Comparison of ENCODE assay signal across 1 cellular context in the genomic region with DNA sequence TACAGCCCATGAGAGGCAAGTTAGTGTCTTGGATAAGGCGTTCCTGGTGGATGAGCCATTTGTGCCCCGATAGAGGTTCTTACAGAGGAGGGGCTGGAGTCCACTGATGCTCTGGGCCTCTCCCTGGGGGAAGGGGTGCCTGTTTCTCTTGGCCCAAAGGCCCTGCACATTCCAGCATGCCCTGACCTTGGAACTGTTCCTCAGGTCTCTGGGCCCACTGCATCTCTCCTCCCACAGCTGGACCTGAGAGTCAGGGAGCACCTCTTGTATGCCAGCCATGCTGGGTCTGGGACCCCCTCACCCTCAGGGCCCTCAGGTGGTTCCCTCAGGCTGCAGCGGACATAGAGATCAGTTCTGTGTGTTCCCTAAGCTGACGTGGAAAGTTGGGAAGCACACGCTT.
TF ChIP-seq lines count a peak whose summit lies in the region.

No MANE protein-coding gene starts in this region.

TF ChIP-seq in GM23338, 12 proteins besides CTCF, POLR2A, EP300 and RAD21 (continued from another document):
- TF ChIP-seq, protein P1, sequence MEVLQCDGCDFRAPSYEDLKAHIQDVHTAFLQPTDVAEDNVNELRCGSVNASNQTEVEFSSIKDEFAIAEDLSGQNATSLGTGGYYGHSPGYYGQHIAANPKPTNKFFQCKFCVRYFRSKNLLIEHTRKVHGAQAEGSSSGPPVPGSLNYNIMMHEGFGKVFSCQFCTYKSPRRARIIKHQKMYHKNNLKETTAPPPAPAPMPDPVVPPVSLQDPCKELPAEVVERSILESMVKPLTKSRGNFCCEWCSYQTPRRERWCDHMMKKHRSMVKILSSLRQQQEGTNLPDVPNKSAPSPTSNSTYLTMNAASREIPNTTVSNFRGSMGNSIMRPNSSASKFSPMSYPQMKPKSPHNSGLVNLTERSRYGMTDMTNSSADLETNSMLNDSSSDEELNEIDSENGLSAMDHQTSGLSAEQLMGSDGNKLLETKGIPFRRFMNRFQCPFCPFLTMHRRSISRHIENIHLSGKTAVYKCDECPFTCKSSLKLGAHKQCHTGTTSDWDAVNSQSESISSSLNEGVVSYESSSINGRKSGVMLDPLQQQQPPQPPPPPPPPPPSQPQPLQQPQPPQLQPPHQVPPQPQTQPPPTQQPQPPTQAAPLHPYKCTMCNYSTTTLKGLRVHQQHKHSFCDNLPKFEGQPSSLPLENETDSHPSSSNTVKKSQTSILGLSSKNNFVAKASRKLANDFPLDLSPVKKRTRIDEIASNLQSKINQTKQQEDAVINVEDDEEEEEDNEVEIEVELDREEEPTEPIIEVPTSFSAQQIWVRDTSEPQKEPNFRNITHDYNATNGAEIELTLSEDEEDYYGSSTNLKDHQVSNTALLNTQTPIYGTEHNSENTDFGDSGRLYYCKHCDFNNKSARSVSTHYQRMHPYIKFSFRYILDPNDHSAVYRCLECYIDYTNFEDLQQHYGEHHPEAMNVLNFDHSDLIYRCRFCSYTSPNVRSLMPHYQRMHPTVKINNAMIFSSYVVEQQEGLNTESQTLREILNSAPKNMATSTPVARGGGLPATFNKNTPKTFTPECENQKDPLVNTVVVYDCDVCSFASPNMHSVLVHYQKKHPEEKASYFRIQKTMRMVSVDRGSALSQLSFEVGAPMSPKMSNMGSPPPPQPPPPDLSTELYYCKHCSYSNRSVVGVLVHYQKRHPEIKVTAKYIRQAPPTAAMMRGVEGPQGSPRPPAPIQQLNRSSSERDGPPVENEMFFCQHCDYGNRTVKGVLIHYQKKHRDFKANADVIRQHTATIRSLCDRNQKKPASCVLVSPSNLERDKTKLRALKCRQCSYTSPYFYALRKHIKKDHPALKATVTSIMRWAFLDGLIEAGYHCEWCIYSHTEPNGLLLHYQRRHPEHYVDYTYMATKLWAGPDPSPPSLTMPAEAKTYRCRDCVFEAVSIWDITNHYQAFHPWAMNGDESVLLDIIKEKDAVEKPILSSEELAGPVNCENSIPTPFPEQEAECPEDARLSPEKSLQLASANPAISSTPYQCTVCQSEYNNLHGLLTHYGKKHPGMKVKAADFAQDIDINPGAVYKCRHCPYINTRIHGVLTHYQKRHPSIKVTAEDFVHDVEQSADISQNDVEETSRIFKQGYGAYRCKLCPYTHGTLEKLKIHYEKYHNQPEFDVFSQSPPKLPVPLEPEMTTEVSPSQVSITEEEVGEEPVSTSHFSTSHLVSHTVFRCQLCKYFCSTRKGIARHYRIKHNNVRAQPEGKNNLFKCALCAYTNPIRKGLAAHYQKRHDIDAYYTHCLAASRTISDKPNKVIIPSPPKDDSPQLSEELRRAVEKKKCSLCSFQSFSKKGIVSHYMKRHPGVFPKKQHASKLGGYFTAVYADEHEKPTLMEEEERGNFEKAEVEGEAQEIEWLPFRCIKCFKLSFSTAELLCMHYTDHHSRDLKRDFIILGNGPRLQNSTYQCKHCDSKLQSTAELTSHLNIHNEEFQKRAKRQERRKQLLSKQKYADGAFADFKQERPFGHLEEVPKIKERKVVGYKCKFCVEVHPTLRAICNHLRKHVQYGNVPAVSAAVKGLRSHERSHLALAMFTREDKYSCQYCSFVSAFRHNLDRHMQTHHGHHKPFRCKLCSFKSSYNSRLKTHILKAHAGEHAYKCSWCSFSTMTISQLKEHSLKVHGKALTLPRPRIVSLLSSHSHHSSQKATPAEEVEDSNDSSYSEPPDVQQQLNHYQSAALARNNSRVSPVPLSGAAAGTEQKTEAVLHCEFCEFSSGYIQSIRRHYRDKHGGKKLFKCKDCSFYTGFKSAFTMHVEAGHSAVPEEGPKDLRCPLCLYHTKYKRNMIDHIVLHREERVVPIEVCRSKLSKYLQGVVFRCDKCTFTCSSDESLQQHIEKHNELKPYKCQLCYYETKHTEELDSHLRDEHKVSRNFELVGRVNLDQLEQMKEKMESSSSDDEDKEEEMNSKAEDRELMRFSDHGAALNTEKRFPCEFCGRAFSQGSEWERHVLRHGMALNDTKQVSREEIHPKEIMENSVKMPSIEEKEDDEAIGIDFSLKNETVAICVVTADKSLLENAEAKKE (CRISPR knock-in tag; IDR thresholded peaks at IDR 0.05) = no peak
- TF ChIP-seq ZNF114 (CRISPR knock-in tag; IDR thresholded peaks at IDR 0.05) (no peak), REST (IDR thresholded peaks at IDR 0.05; ENCODE audit: unreplicated experiment) (no peak), POLR2AphosphoS5 (IDR thresholded peaks at IDR 0.05; ENCODE audit: low read depth) (no peak), NANOG (IDR thresholded peaks at IDR 0.05; ENCODE audit: borderline replicate concordance) (no peak), CREB1 (CRISPR knock-in tag; IDR thresholded peaks at IDR 0.05; ENCODE audit: low read depth) (no peak), EZH2phosphoT487 (IDR thresholded peaks at IDR 0.05; ENCODE audit: unreplicated experiment) (no peak), ZNF331 (CRISPR knock-in tag; IDR thresholded peaks at IDR 0.05; ENCODE audit: low read depth) (no peak), JUNB (IDR thresholded peaks at IDR 0.05; ENCODE audit: unreplicated experiment) (no peak), STAT1 (IDR thresholded peaks at IDR 0.05; ENCODE audit: unreplicated experiment) (no peak)
- TF ChIP-seq, protein P2, sequence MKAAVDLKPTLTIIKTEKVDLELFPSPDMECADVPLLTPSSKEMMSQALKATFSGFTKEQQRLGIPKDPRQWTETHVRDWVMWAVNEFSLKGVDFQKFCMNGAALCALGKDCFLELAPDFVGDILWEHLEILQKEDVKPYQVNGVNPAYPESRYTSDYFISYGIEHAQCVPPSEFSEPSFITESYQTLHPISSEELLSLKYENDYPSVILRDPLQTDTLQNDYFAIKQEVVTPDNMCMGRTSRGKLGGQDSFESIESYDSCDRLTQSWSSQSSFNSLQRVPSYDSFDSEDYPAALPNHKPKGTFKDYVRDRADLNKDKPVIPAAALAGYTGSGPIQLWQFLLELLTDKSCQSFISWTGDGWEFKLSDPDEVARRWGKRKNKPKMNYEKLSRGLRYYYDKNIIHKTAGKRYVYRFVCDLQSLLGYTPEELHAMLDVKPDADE (IDR thresholded peaks at IDR 0.05) = no peak
